In genomic region chr5:76404694-76405306, GRCh38 we compare ENCODE assay signal across 1 cellular context.
TF ChIP-seq lines count a peak whose summit lies in the region.

No MANE protein-coding gene starts in this region.

TF ChIP-seq in HepG2, 621 proteins besides CTCF, POLR2A, EP300 and RAD21 (continued from another document and continues in another):
- TF ChIP-seq, protein P1, sequence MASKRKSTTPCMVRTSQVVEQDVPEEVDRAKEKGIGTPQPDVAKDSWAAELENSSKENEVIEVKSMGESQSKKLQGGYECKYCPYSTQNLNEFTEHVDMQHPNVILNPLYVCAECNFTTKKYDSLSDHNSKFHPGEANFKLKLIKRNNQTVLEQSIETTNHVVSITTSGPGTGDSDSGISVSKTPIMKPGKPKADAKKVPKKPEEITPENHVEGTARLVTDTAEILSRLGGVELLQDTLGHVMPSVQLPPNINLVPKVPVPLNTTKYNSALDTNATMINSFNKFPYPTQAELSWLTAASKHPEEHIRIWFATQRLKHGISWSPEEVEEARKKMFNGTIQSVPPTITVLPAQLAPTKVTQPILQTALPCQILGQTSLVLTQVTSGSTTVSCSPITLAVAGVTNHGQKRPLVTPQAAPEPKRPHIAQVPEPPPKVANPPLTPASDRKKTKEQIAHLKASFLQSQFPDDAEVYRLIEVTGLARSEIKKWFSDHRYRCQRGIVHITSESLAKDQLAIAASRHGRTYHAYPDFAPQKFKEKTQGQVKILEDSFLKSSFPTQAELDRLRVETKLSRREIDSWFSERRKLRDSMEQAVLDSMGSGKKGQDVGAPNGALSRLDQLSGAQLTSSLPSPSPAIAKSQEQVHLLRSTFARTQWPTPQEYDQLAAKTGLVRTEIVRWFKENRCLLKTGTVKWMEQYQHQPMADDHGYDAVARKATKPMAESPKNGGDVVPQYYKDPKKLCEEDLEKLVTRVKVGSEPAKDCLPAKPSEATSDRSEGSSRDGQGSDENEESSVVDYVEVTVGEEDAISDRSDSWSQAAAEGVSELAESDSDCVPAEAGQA (IDR thresholded peaks at IDR 0.05; ENCODE audit: low read depth): peak; percentile 36; the same call in 1 of the 2 replicates
- TF ChIP-seq, protein P1 (CRISPR knock-in tag; IDR thresholded peaks at IDR 0.05; ENCODE audit: borderline replicate concordance): no peak; the same call in 1 of the 2 replicates
- TF ChIP-seq, protein P2, sequence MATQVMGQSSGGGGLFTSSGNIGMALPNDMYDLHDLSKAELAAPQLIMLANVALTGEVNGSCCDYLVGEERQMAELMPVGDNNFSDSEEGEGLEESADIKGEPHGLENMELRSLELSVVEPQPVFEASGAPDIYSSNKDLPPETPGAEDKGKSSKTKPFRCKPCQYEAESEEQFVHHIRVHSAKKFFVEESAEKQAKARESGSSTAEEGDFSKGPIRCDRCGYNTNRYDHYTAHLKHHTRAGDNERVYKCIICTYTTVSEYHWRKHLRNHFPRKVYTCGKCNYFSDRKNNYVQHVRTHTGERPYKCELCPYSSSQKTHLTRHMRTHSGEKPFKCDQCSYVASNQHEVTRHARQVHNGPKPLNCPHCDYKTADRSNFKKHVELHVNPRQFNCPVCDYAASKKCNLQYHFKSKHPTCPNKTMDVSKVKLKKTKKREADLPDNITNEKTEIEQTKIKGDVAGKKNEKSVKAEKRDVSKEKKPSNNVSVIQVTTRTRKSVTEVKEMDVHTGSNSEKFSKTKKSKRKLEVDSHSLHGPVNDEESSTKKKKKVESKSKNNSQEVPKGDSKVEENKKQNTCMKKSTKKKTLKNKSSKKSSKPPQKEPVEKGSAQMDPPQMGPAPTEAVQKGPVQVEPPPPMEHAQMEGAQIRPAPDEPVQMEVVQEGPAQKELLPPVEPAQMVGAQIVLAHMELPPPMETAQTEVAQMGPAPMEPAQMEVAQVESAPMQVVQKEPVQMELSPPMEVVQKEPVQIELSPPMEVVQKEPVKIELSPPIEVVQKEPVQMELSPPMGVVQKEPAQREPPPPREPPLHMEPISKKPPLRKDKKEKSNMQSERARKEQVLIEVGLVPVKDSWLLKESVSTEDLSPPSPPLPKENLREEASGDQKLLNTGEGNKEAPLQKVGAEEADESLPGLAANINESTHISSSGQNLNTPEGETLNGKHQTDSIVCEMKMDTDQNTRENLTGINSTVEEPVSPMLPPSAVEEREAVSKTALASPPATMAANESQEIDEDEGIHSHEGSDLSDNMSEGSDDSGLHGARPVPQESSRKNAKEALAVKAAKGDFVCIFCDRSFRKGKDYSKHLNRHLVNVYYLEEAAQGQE (IDR thresholded peaks at IDR 0.05; ENCODE audit: borderline replicate concordance in 1 of 2, low read depth in 1 of 2, low read length in 2 of 2): no peak
- TF ChIP-seq ZSCAN25 (CRISPR knock-in tag; IDR thresholded peaks at IDR 0.05) (no peak), LCORL (IDR thresholded peaks at IDR 0.05) (no peak), LCORL (CRISPR knock-in tag; IDR thresholded peaks at IDR 0.05) (no peak), ZNF446 (CRISPR knock-in tag; IDR thresholded peaks at IDR 0.05) (no peak), ZNF296 (CRISPR knock-in tag; conservative IDR thresholded peaks at IDR 0.05) (0 out of 2 replicates have a peak, but pooled peaks have one; percentile 15), ZNF230 (CRISPR knock-in tag; IDR thresholded peaks at IDR 0.05) (0 out of 2 replicates have a peak, but pooled peaks have one; percentile 0), JUNB (CRISPR knock-in tag; IDR thresholded peaks at IDR 0.05; ENCODE audit: borderline replicate concordance) (no peak), ZMYM3 (CRISPR knock-in tag; IDR thresholded peaks at IDR 0.05) (no peak), ZNF713 (CRISPR knock-in tag; IDR thresholded peaks at IDR 0.05) (no peak), CREB3 (CRISPR knock-in tag; IDR thresholded peaks at IDR 0.05) (no peak), HOXA9 (CRISPR knock-in tag; IDR thresholded peaks at IDR 0.05; ENCODE audit: borderline replicate concordance) (no peak), ZIK1 (CRISPR knock-in tag; IDR thresholded peaks at IDR 0.05; ENCODE audit: borderline replicate concordance, low read depth) (no peak), FUBP1 (CRISPR knock-in tag; IDR thresholded peaks at IDR 0.05; ENCODE audit: borderline replicate concordance) (no peak), HNRNPLL (IDR thresholded peaks at IDR 0.05; ENCODE audit: low read depth, low read length, poor library complexity, severe bottlenecking) (no peak), ZNF816 (CRISPR knock-in tag; IDR thresholded peaks at IDR 0.05; ENCODE audit: borderline replicate concordance) (0 out of 2 replicates have a peak, but pooled peaks have one; percentile 16), HDAC1 (CRISPR knock-in tag; IDR thresholded peaks at IDR 0.05) (no peak), KDM5B (CRISPR knock-in tag; IDR thresholded peaks at IDR 0.05; ENCODE audit: borderline replicate concordance) (no peak), ZNF468 (CRISPR knock-in tag; IDR thresholded peaks at IDR 0.05) (no peak), AHDC1 (CRISPR knock-in tag; IDR thresholded peaks at IDR 0.05; ENCODE audit: borderline replicate concordance) (no peak), NCOA5 (CRISPR knock-in tag; IDR thresholded peaks at IDR 0.05) (no peak), NFYC (CRISPR knock-in tag; IDR thresholded peaks at IDR 0.05) (no peak), MXI1 (IDR thresholded peaks at IDR 0.05; ENCODE audit: borderline replicate concordance, low read depth, low read length) (no peak), KDM6A (CRISPR knock-in tag; IDR thresholded peaks at IDR 0.05; ENCODE audit: low read depth) (no peak), ZSCAN30 (CRISPR knock-in tag; IDR thresholded peaks at IDR 0.05) (no peak)
- TF ChIP-seq, protein P3, sequence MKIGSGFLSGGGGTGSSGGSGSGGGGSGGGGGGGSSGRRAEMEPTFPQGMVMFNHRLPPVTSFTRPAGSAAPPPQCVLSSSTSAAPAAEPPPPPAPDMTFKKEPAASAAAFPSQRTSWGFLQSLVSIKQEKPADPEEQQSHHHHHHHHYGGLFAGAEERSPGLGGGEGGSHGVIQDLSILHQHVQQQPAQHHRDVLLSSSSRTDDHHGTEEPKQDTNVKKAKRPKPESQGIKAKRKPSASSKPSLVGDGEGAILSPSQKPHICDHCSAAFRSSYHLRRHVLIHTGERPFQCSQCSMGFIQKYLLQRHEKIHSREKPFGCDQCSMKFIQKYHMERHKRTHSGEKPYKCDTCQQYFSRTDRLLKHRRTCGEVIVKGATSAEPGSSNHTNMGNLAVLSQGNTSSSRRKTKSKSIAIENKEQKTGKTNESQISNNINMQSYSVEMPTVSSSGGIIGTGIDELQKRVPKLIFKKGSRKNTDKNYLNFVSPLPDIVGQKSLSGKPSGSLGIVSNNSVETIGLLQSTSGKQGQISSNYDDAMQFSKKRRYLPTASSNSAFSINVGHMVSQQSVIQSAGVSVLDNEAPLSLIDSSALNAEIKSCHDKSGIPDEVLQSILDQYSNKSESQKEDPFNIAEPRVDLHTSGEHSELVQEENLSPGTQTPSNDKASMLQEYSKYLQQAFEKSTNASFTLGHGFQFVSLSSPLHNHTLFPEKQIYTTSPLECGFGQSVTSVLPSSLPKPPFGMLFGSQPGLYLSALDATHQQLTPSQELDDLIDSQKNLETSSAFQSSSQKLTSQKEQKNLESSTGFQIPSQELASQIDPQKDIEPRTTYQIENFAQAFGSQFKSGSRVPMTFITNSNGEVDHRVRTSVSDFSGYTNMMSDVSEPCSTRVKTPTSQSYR (CRISPR knock-in tag; IDR thresholded peaks at IDR 0.05; ENCODE audit: borderline replicate concordance): no peak
- TF ChIP-seq, protein P4, sequence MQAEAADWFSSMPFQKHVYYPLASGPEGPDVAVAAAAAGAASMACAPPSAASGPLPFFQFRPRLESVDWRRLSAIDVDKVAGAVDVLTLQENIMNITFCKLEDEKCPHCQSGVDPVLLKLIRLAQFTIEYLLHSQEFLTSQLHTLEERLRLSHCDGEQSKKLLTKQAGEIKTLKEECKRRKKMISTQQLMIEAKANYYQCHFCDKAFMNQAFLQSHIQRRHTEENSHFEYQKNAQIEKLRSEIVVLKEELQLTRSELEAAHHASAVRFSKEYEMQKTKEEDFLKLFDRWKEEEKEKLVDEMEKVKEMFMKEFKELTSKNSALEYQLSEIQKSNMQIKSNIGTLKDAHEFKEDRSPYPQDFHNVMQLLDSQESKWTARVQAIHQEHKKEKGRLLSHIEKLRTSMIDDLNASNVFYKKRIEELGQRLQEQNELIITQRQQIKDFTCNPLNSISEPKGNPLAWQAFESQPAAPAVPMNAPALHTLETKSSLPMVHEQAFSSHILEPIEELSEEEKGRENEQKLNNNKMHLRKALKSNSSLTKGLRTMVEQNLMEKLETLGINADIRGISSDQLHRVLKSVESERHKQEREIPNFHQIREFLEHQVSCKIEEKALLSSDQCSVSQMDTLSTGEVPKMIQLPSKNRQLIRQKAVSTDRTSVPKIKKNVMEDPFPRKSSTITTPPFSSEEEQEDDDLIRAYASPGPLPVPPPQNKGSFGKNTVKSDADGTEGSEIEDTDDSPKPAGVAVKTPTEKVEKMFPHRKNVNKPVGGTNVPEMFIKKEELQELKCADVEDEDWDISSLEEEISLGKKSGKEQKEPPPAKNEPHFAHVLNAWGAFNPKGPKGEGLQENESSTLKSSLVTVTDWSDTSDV (CRISPR knock-in tag; IDR thresholded peaks at IDR 0.05): no peak
- TF ChIP-seq, protein P5, sequence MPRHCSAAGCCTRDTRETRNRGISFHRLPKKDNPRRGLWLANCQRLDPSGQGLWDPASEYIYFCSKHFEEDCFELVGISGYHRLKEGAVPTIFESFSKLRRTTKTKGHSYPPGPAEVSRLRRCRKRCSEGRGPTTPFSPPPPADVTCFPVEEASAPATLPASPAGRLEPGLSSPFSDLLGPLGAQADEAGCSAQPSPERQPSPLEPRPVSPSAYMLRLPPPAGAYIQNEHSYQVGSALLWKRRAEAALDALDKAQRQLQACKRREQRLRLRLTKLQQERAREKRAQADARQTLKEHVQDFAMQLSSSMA (CRISPR knock-in tag; IDR thresholded peaks at IDR 0.05): peak; percentile 67; the same call in 1 of the 2 replicates
